In the genomic region with DNA sequence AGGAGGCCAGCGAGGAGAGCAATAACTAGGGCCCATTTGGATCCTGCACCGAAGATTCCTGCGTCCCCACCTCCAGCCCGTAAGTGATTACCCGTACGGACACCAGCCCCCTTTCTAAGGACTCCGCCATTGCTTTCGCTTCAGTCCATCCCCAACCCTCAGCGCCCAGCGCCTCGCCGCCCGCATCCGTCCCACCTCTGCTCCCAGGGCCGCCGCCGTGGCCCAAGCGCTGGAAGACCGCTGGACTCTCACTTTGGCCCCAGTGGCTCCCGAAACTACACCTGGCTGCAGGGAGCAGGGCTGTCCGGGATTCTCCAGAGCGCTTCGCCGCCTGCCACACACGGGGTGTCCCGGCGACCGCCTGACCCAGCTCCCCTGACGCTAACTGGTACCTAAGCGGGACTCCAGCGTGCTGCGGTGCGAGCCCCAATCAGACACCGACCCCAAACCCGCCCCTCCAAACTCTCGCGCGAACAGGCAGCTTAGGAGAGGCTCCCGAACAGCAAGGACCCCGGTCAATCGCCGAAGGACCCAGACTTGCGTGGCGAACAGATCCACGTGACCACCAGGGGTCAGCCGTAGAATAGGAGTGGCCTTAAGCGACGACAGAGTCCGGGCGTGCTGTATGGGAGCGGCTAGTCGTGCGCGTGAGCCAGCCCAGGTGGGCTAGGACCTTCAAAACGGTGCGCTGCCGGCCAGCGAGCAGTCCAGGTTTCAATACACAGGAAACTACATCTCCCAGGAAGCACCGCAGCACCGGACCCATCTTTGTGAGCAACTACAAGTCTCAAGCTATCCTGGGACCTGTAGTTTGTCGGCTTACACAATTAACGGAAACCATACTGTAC, we compare ENCODE assay signal across 8 cellular contexts. TPM values are rescaled to one million over a fixed set of nuclear protein-coding genes. Genes with fewer than 3 reads are reported as not detected.
A peak's percentile ranks its signal among the peaks of the same experiment; 100 is the strongest.
DNase-seq lines count a peak whose midpoint lies in the region; ATAC-seq lines count a peak whose summit lies in the region.

A gene (minus strand): TSS at position 363 of the 848 bp plus-strand sequence. CDS start 771 bp downstream, outside the sequence.

- H3K9ac ChIP-seq in BLaER1 treated with 17β-estradiol and CSF1 and Interleukin-3, amounts not matched to agents 10 nM and 100 nM = peak within 1 kb of the TSS; percentile 88 to 97 (median 94)

- POLR2A ChIA-PET in activated CD4-positive, alpha-beta T cell treated with anti-CD3 and anti-CD28 coated beads, Interleukin-2, amount 10 ng/mL, durations not matched to agents 7 days and 5 days (lab: Charles Lee) = interaction anchor here (0.6 to 1.6 kb wide), 4 partner anchors 31 to 498 kb away, joined by 3 to 10 read pairs (median 4); a partner anchor contains a TSS

- peak within 1 kb of the TSS; percentile 97 for H3K4me3 Mint-ChIP-seq in activated CD4-positive, alpha-beta T cell treated with anti-CD3 and anti-CD28 coated beads, Interleukin-2, amount 10 ng/mL, durations not matched to agents 7 days and 5 days

- peak within 1 kb of the TSS; percentile 87 to 95 (median 90) for H3K27ac ChIP-seq in BLaER1 treated with 17β-estradiol and CSF1 and Interleukin-3, amounts not matched to agents 10 nM and 100 nM

- H3K9me3 ChIP-seq in BLaER1 treated with 17β-estradiol and CSF1 and Interleukin-3, amounts not matched to agents 10 nM and 100 nM (replicated peaks in 1 of 11) = no peaks in the 10 kb centered on the region

- H3K4me3 ChIP-seq in BLaER1 treated with 17β-estradiol and CSF1 and Interleukin-3, amounts not matched to agents 10 nM and 100 nM = peak within 1 kb of the TSS; percentile 86 to 97 (median 90)

- H3K36me3 Mint-ChIP-seq in activated CD4-positive, alpha-beta T cell treated with anti-CD3 and anti-CD28 coated beads, Interleukin-2, amount 10 ng/mL, durations not matched to agents 7 days and 5 days (ENCODE audit: low read depth) = peaks cover 23% of the 10 kb centered on the region

- peak; percentile 87 for ATAC-seq in GM19328 (IDR thresholded peaks at IDR 0.05; ENCODE audit: unreplicated experiment)
- peak; percentile 82 for ATAC-seq in HG03520 (IDR thresholded peaks at IDR 0.05; ENCODE audit: unreplicated experiment)

- no peaks in the 10 kb centered on the region for H3K27me3 Mint-ChIP-seq in activated CD4-positive, alpha-beta T cell treated with anti-CD3 and anti-CD28 coated beads, Interleukin-2, amount 10 ng/mL, durations not matched to agents 7 days and 5 days

- H3K9me3 Mint-ChIP-seq in activated CD4-positive, alpha-beta T cell treated with anti-CD3 and anti-CD28 coated beads, Interleukin-2, amount 10 ng/mL, durations not matched to agents 7 days and 5 days = no peaks in the 10 kb centered on the region

- H4K20me1 ChIP-seq in BLaER1 treated with 17β-estradiol and CSF1 and Interleukin-3, amounts not matched to agents 10 nM and 100 nM = no peaks in the 10 kb centered on the region; a peak in 1 of 22 replicates

- H3K27me3 ChIP-seq in BLaER1 treated with 17β-estradiol and CSF1 and Interleukin-3, amounts not matched to agents 10 nM and 100 nM = no peaks in the 10 kb centered on the region

- peaks cover 17 to 23% (median 20%) of the 10 kb centered on the region in 10 experiments for H3K4me1 ChIP-seq in BLaER1 treated with 17β-estradiol and CSF1 and Interleukin-3, amounts not matched to agents 10 nM and 100 nM

- peak; percentile 99 for DNase-seq in NCI-H69 (lab: John Stamatoyannopoulos, UW)
- DNase-seq in activated CD4-positive, alpha-beta T cell treated with anti-CD3 and anti-CD28 coated beads, Interleukin-2, amount 10 ng/mL, durations not matched to agents 7 days and 5 days = peak; percentile 96
- peak; percentile 97 for DNase-seq in dedifferentiated amniotic fluid mesenchymal stem cell (ENCODE audit: extremely low spot score)
- DNase-seq in left kidney (ENCODE audit: low read depth, low spot score) = peak; percentile 99
- peak; percentile 92 to 94 for DNase-seq in stimulated activated CD4-positive, alpha-beta T cell treated with anti-CD3 and anti-CD28 coated beads, Interleukin-2, amount 100 ng/mL, for 24 hours

- H3K27ac Mint-ChIP-seq in activated CD4-positive, alpha-beta T cell treated with anti-CD3 and anti-CD28 coated beads, Interleukin-2, amount 10 ng/mL, durations not matched to agents 7 days and 5 days = peak within 1 kb of the TSS; percentile 97

- peaks cover 24% of the 10 kb centered on the region for H3K4me1 Mint-ChIP-seq in activated CD4-positive, alpha-beta T cell treated with anti-CD3 and anti-CD28 coated beads, Interleukin-2, amount 10 ng/mL, durations not matched to agents 7 days and 5 days

- CTCF ChIA-PET in activated CD4-positive, alpha-beta T cell treated with anti-CD3 and anti-CD28 coated beads, Interleukin-2, amount 10 ng/mL, durations not matched to agents 7 days and 5 days (lab: Charles Lee) = interaction anchor here (0.6 to 2.3 kb wide), 21 partner anchors 9 to 257 kb away, joined by 3 to 8 read pairs (median 5); a partner anchor contains a TSS

- peaks cover 36 to 76% (median 63%) of the 10 kb centered on the region in 11 experiments for H3K36me3 ChIP-seq in BLaER1 treated with 17β-estradiol and CSF1 and Interleukin-3, amounts not matched to agents 10 nM and 100 nM

- peak within 1 kb of the TSS; percentile 84 to 100 (median 94) for H3K4me2 ChIP-seq in BLaER1 treated with 17β-estradiol and CSF1 and Interleukin-3, amounts not matched to agents 10 nM and 100 nM

RNA-seq across cellular contexts. Expression of the gene that starts here (rescaled TPM):
- 100 to 1,000 TPM in 1 of 2 experiments, 10 to 100 TPM in 1; 96.2 to 105 TPM for total RNA-seq in activated CD4-positive, alpha-beta T cell treated with anti-CD3 and anti-CD28 coated beads, Interleukin-2, amount 10 ng/mL, durations not matched to agents 7 days and 5 days

Comparison
In these comparisons a context has a peak if more than half of its experiments do, and no peak if none do; other contexts are left out.
1. Peak in every context shown above with its lines: DNase-seq, ATAC-seq, H3K4me3 ChIP-seq and H3K27ac ChIP-seq.